Comparison of ENCODE assay signal across 26 cellular contexts in the genomic region with DNA sequence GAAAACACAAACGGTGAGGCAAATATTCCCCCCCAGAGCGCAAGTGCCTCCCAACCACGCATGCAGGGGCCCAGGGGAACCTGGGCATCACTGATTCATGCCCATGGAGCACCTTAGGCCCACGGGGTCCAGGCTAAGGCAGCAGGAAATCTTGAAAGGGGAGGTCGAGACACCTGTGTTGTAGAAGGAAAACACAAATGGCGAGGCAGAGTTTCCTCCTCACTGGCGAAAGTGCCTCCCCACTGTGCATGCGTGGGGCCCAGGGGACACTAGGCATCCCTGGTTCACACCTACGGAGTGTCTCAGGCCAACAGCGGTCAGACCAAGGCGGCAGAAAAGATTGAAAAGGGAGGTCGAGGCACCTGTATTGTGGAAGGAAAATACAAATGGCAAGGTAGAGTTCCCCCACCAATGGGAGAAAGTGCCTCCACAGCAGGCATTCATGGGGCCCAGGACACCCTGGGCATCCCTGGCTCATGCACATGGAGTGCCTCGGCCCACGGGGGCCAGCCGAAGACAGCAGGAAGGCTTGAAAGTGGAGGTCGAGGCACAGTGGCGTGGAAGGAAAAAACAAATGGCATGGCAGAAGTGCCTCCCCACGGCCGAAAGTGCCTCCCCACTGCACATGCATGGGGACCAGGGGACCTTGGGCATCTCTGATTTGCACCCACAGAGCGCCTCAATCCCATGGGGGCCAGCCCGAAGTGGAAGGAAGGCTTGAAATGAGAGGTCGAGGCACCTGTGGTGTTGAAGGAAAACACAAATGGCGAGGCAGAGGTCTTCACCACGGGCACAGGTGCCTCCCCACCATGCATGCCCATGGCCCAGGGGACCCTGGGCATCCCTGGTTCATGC.
DNase-seq lines count a peak whose midpoint lies in the region; ATAC-seq and TF ChIP-seq lines count a peak whose summit lies in the region.
"Had no signal": no experiment of that assay in that cellular context is flagged by ENCODE, and none has a peak within 500 bp of the region (broad histone marks: within the 10 kb centered on the region; RNA-seq: fewer than 3 reads in every experiment).

No MANE protein-coding gene starts in this region.

- intact Hi-C loops in activated naive CD4-positive, alpha-beta T cell treated with anti-CD3 and anti-CD28 coated beads for 36 hours (cut with micrococcal nuclease), result no loop called here
- intact Hi-C loops in cardiac septum (cut with DNase I) (no loop called here), tibial artery (cut with DNase I; ENCODE audit: low total_unique reads) (no loop called here)
- intact Hi-C loops in activated CD8-positive, alpha-beta T cell treated with anti-CD3 and anti-CD28 coated beads for 36 hours (cut with micrococcal nuclease), result no loop called here

- H3K9me3 ChIP-seq in tibial artery, result peaks cover 0 to 93% (median 13%) of the 10 kb centered on the region in 3 donors
- H3K9me3 ChIP-seq: HAP-1, uterus had no signal

- ATAC-seq in activated CD8-positive, alpha-beta T cell treated with anti-CD3 and anti-CD28 coated beads for 36 hours, result no peak
- ATAC-seq in GM21515 (IDR thresholded peaks at IDR 0.05; ENCODE audit: unreplicated experiment) (no peak), HG02678 (IDR thresholded peaks at IDR 0.05; ENCODE audit: unreplicated experiment) (no peak)
- ATAC-seq: activated naive CD8-positive, alpha-beta T cell treated with anti-CD3 and anti-CD28 coated beads, Interleukin-2, amount 50 U/mL, for 24 hours; stimulated activated naive B cell treated with anti-CD40 and anti-IgM and Interleukin-4, amounts not matched to agents 10 μg/mL and 1 μg/mL and 100 μg/mL, for 72 hours had no signal

- H3K36me3 Mint-ChIP-seq in activated naive CD4-positive, alpha-beta T cell treated with anti-CD3 and anti-CD28 coated beads, Interleukin-2, amount 10 ng/mL, durations not matched to agents 7 days and 5 days, result no peaks in the 10 kb centered on the region
- H3K36me3 Mint-ChIP-seq in activated naive CD4-positive, alpha-beta T cell treated with anti-CD3 and anti-CD28 coated beads for 36 hours (ENCODE audit: low read depth), result no peaks in the 10 kb centered on the region
- no peaks in the 10 kb centered on the region for H3K36me3 Mint-ChIP-seq in activated CD8-positive, alpha-beta T cell treated with anti-CD3 and anti-CD28 coated beads for 36 hours (ENCODE audit: low read depth)
- H3K36me3 Mint-ChIP-seq: CD4-positive, CD25-positive, alpha-beta regulatory T cell had no signal

- H3K36me3 ChIP-seq in tibial artery, result no peaks in the 10 kb centered on the region
- H3K36me3 ChIP-seq: HAP-1, uterus had no signal

- H3K4me1 ChIP-seq in tibial artery, result no peaks in the 10 kb centered on the region
- H3K4me1 ChIP-seq: HAP-1, uterus had no signal

- POLR2A ChIA-PET in activated CD8-positive, alpha-beta T cell treated with anti-CD3 and anti-CD28 coated beads for 36 hours (lab: Charles Lee), result no interaction called here

- peak; percentile 11 for DNase-seq in activated naive CD4-positive, alpha-beta T cell treated with anti-CD3 and anti-CD28 coated beads, Interleukin-2, amount 10 ng/mL, durations not matched to agents 7 days and 5 days
- DNase-seq in activated naive CD4-positive, alpha-beta T cell treated with anti-CD3 and anti-CD28 coated beads for 36 hours, result no peak
- DNase-seq in cardiac septum (ENCODE audit: low spot score) (peak; percentile 35), mesenteric fat pad (ENCODE audit: low spot score) (peak; percentile 88), tibial artery (peak; percentile 5 to 40)
- no peak for DNase-seq in activated CD8-positive, alpha-beta T cell treated with anti-CD3 and anti-CD28 coated beads for 36 hours
- DNase-seq: 8988T; activated CD4-positive, alpha-beta T cell treated with anti-CD3 and anti-CD28 coated beads, Interleukin-2, amount 50 U/mL, for 48 hours; activated CD8-positive, alpha-beta memory T cell treated with anti-CD3 and anti-CD28 coated beads, Interleukin-2, amount 50 U/mL, for 48 hours; activated naive CD8-positive, alpha-beta T cell treated with anti-CD3 and anti-CD28 coated beads, Interleukin-2, amount 50 U/mL, for 24 hours; CD4-positive, CD25-positive, alpha-beta regulatory T cell; Karpas-422; mesenchymal stem cell; NCI-H1436; NCI-H2081 treated with DMSO at 0.1 percent for 48 hours; NCI-H345; nucleus accumbens; stimulated activated CD4-positive, alpha-beta T cell treated with anti-CD3 and anti-CD28 coated beads, Interleukin-15, amount 100 ng/mL, for 24 hours; stimulated activated naive B cell treated with anti-CD40 and anti-IgM and Interleukin-4, amounts not matched to agents 10 μg/mL and 1 μg/mL and 100 μg/mL, for 72 hours; uterus had no signal

- peaks cover 0 to 4% of the 10 kb centered on the region in 2 donors for H3K27me3 ChIP-seq in tibial artery
- H3K27me3 ChIP-seq: uterus had no signal

- no peak overlapping the region for H3K27ac Mint-ChIP-seq in activated naive CD4-positive, alpha-beta T cell treated with anti-CD3 and anti-CD28 coated beads, Interleukin-2, amount 10 ng/mL, durations not matched to agents 7 days and 5 days
- H3K27ac Mint-ChIP-seq in activated naive CD4-positive, alpha-beta T cell treated with anti-CD3 and anti-CD28 coated beads for 36 hours, result no peak overlapping the region
- H3K27ac Mint-ChIP-seq in activated CD8-positive, alpha-beta T cell treated with anti-CD3 and anti-CD28 coated beads for 36 hours, result no peak overlapping the region
- H3K27ac Mint-ChIP-seq: activated naive CD8-positive, alpha-beta T cell treated with anti-CD3 and anti-CD28 coated beads, Interleukin-2, amount 50 U/mL, for 24 hours; activated T-helper 2 cell treated with anti-CD3 and anti-CD28 coated beads, Interferon-gamma antibody, Interleukin-2, Interleukin-4, amounts not matched to agents 10 μg/mL and 5 μg/mL and 100 μg/mL, durations not matched to agents 14 hours and 24 hours and 36 hours; CD4-positive, CD25-positive, alpha-beta regulatory T cell; stimulated activated naive B cell treated with anti-CD40 and anti-IgM and Interleukin-4, amounts not matched to agents 10 μg/mL and 1 μg/mL and 100 μg/mL, for 72 hours had no signal

- no peaks in the 10 kb centered on the region for H3K27me3 Mint-ChIP-seq in activated naive CD4-positive, alpha-beta T cell treated with anti-CD3 and anti-CD28 coated beads, Interleukin-2, amount 10 ng/mL, durations not matched to agents 7 days and 5 days
- H3K27me3 Mint-ChIP-seq in activated naive CD4-positive, alpha-beta T cell treated with anti-CD3 and anti-CD28 coated beads for 36 hours (ENCODE audit: low read depth), result peaks cover 6% of the 10 kb centered on the region
- H3K27me3 Mint-ChIP-seq in activated CD8-positive, alpha-beta T cell treated with anti-CD3 and anti-CD28 coated beads for 36 hours, result no peaks in the 10 kb centered on the region
- H3K27me3 Mint-ChIP-seq: activated naive CD8-positive, alpha-beta T cell treated with anti-CD3 and anti-CD28 coated beads, Interleukin-2, amount 50 U/mL, for 24 hours; CD4-positive, CD25-positive, alpha-beta regulatory T cell; stimulated activated naive B cell treated with anti-CD40 and anti-IgM and Interleukin-4, amounts not matched to agents 10 μg/mL and 1 μg/mL and 100 μg/mL, for 72 hours had no signal

- CTCF ChIA-PET in activated naive CD4-positive, alpha-beta T cell treated with anti-CD3 and anti-CD28 coated beads, Interleukin-2, amount 10 ng/mL, durations not matched to agents 7 days and 5 days (lab: Charles Lee), result no interaction called here
- CTCF ChIA-PET in activated naive CD4-positive, alpha-beta T cell treated with anti-CD3 and anti-CD28 coated beads for 36 hours (lab: Charles Lee), result no interaction called here
- CTCF ChIA-PET in activated CD8-positive, alpha-beta T cell treated with anti-CD3 and anti-CD28 coated beads for 36 hours (lab: Charles Lee), result no interaction called here

- no peak for TF ChIP-seq CTCF in tibial artery (IDR thresholded peaks at IDR 0.05)
- no peak for TF ChIP-seq CTCF in activated CD8-positive, alpha-beta T cell treated with anti-CD3 and anti-CD28 coated beads for 36 hours (IDR thresholded peaks at IDR 0.05)

- peaks cover 34% of the 10 kb centered on the region for H3K9me3 Mint-ChIP-seq in activated naive CD4-positive, alpha-beta T cell treated with anti-CD3 and anti-CD28 coated beads, Interleukin-2, amount 10 ng/mL, durations not matched to agents 7 days and 5 days
- peaks cover 10% of the 10 kb centered on the region for H3K9me3 Mint-ChIP-seq in activated naive CD4-positive, alpha-beta T cell treated with anti-CD3 and anti-CD28 coated beads for 36 hours
- H3K9me3 Mint-ChIP-seq in activated CD8-positive, alpha-beta T cell treated with anti-CD3 and anti-CD28 coated beads for 36 hours, result peaks cover 4% of the 10 kb centered on the region
- H3K9me3 Mint-ChIP-seq: activated naive CD8-positive, alpha-beta T cell treated with anti-CD3 and anti-CD28 coated beads, Interleukin-2, amount 50 U/mL, for 24 hours had no signal

- H3K4me1 Mint-ChIP-seq in activated naive CD4-positive, alpha-beta T cell treated with anti-CD3 and anti-CD28 coated beads, Interleukin-2, amount 10 ng/mL, durations not matched to agents 7 days and 5 days, result no peaks in the 10 kb centered on the region
- no peaks in the 10 kb centered on the region for H3K4me1 Mint-ChIP-seq in activated naive CD4-positive, alpha-beta T cell treated with anti-CD3 and anti-CD28 coated beads for 36 hours (ENCODE audit: low read depth)
- no peaks in the 10 kb centered on the region for H3K4me1 Mint-ChIP-seq in activated CD8-positive, alpha-beta T cell treated with anti-CD3 and anti-CD28 coated beads for 36 hours (ENCODE audit: low read depth)
- H3K4me1 Mint-ChIP-seq: activated naive CD8-positive, alpha-beta T cell treated with anti-CD3 and anti-CD28 coated beads, Interleukin-2, amount 50 U/mL, for 24 hours; CD4-positive, CD25-positive, alpha-beta regulatory T cell; stimulated activated naive B cell treated with anti-CD40 and anti-IgM and Interleukin-4, amounts not matched to agents 10 μg/mL and 1 μg/mL and 100 μg/mL, for 72 hours had no signal

- no peak overlapping the region for H3K4me3 ChIP-seq in tibial artery
- H3K4me3 ChIP-seq: HAP-1, SK-N-MC, uterus had no signal

- no peak overlapping the region for H3K4me3 Mint-ChIP-seq in activated naive CD4-positive, alpha-beta T cell treated with anti-CD3 and anti-CD28 coated beads, Interleukin-2, amount 10 ng/mL, durations not matched to agents 7 days and 5 days
- H3K4me3 Mint-ChIP-seq in activated naive CD4-positive, alpha-beta T cell treated with anti-CD3 and anti-CD28 coated beads for 36 hours, result no peak overlapping the region
- no peak overlapping the region for H3K4me3 Mint-ChIP-seq in activated CD8-positive, alpha-beta T cell treated with anti-CD3 and anti-CD28 coated beads for 36 hours
- H3K4me3 Mint-ChIP-seq: activated naive CD8-positive, alpha-beta T cell treated with anti-CD3 and anti-CD28 coated beads, Interleukin-2, amount 50 U/mL, for 24 hours; CD4-positive, CD25-positive, alpha-beta regulatory T cell; stimulated activated naive B cell treated with anti-CD40 and anti-IgM and Interleukin-4, amounts not matched to agents 10 μg/mL and 1 μg/mL and 100 μg/mL, for 72 hours had no signal

- no peak overlapping the region for H3K27ac ChIP-seq in tibial artery
- H3K27ac ChIP-seq: epithelial cell of prostate, SK-N-MC, uterus had no signal

Comparison
In these comparisons a context has a peak if more than half of its experiments do, and no peak if none do; other contexts are left out.
1. DNase-seq: peak in activated naive CD4-positive, alpha-beta T cell treated with anti-CD3 and anti-CD28 coated beads, Interleukin-2, amount 10 ng/mL, durations not matched to agents 7 days and 5 days (single experiment), cardiac septum (single experiment), mesenteric fat pad (single experiment) and tibial artery (2 of 2); none in activated naive CD4-positive, alpha-beta T cell treated with anti-CD3 and anti-CD28 coated beads for 36 hours (single experiment) and activated CD8-positive, alpha-beta T cell treated with anti-CD3 and anti-CD28 coated beads for 36 hours (single experiment).